In genomic region chr10:3893102-3893473, GRCh38 we compare ENCODE assay signal across 19 cellular contexts.
DNase-seq lines count a peak whose midpoint lies in the region; ATAC-seq, FAIRE-seq and TF ChIP-seq lines count a peak whose summit lies in the region.
"Had no signal": no experiment of that assay in that cellular context is flagged by ENCODE, and none has a peak within 500 bp of the region (broad histone marks: within the 10 kb centered on the region; RNA-seq: fewer than 3 reads in every experiment).

No MANE protein-coding gene starts in this region.

- no peak for DNase-seq in activated CD4-positive, alpha-beta T cell treated with anti-CD3 and anti-CD28 coated beads, Interleukin-2, amount 10 ng/mL, durations not matched to agents 24 days and 14 days
- DNase-seq in activated CD4-positive, alpha-beta T cell treated with anti-CD3 and anti-CD28 coated beads, Interleukin-2, amount 50 U/mL, for 48 hours = no peak
- DNase-seq in T-cell = no peak
- no peak for DNase-seq in effector memory CD8-positive, alpha-beta T cell
- DNase-seq in coronary artery (ENCODE audit: low spot score) = no peak
- no peak for DNase-seq in GM12892 (ENCODE audit: insufficient read length)
- DNase-seq: ACHN; activated CD4-positive, CD25-positive, alpha-beta regulatory T cell; Caco-2; colonic mucosa; MG63; NCI-H2081 treated with DMSO at 0.1 percent for 48 hours; NCI-H69; stimulated activated naive CD4-positive, alpha-beta T cell treated with Interleukin-2 at 50 U/mL for 16 hours; uterus had no signal

- H3K27ac ChIP-seq in skin epidermis (peak overlapping the region in 13 of 21 experiments; percentile 19 to 86 (median 55)), coronary artery (no peak overlapping the region)
- H3K27ac ChIP-seq: colonic mucosa, uterus had no signal

- H3K9me3 Mint-ChIP-seq in activated CD4-positive, alpha-beta T cell treated with anti-CD3 and anti-CD28 coated beads, Interleukin-2, amount 10 ng/mL, durations not matched to agents 24 days and 14 days = peaks cover 3% of the 10 kb centered on the region
- H3K9me3 Mint-ChIP-seq in T-cell = no peaks in the 10 kb centered on the region
- H3K9me3 Mint-ChIP-seq in effector memory CD8-positive, alpha-beta T cell = no peaks in the 10 kb centered on the region

- H3K4me3 Mint-ChIP-seq in activated CD4-positive, alpha-beta T cell treated with anti-CD3 and anti-CD28 coated beads, Interleukin-2, amount 10 ng/mL, durations not matched to agents 24 days and 14 days = no peak overlapping the region
- peak overlapping the region in 2 of 3 donors; percentile 29 to 55 for H3K4me3 Mint-ChIP-seq in T-cell
- peak overlapping the region; percentile 51 to 64 for H3K4me3 Mint-ChIP-seq in effector memory CD8-positive, alpha-beta T cell

- no peak for TF ChIP-seq CTCF in coronary artery (IDR thresholded peaks at IDR 0.05)

- peak overlapping the region; percentile 78 for H3K27ac Mint-ChIP-seq in activated CD4-positive, alpha-beta T cell treated with anti-CD3 and anti-CD28 coated beads, Interleukin-2, amount 10 ng/mL, durations not matched to agents 24 days and 14 days
- peak overlapping the region; percentile 82 to 92 for H3K27ac Mint-ChIP-seq in T-cell
- H3K27ac Mint-ChIP-seq in effector memory CD8-positive, alpha-beta T cell = peak overlapping the region; percentile 87 to 97

- no peak for FAIRE-seq in GM12892 (lab: Jason Lieb, UNC)
- FAIRE-seq: H1, islet of Langerhans had no signal

- intact Hi-C loops in activated CD4-positive, alpha-beta T cell treated with anti-CD3 and anti-CD28 coated beads, Interleukin-2, amount 10 ng/mL, durations not matched to agents 24 days and 14 days (cut with micrococcal nuclease) = no loop called here

- no peak overlapping the region for H3K4me3 ChIP-seq in skin epidermis
- no peak overlapping the region for H3K4me3 ChIP-seq in coronary artery
- H3K4me3 ChIP-seq: colonic mucosa, MG63, uterus had no signal

- CTCF ChIA-PET in T-cell (lab: Charles Lee) = interaction anchor here in 1 of 2 donors (0.9 to 1.3 kb wide), 3 partner anchors 18 to 109 kb away, joined by 3 read pairs; no protein-coding TSS in a partner anchor

- no peak for TF ChIP-seq POLR2A in GM12892 (IDR thresholded peaks at IDR 0.05; ENCODE audit: low read depth, low read length)

- ATAC-seq in T-cell (replicated peaks in 1 of 4) (no peak), HG02678 (IDR thresholded peaks at IDR 0.05; ENCODE audit: unreplicated experiment) (no peak)
- ATAC-seq in effector memory CD8-positive, alpha-beta T cell (replicated peaks) = no peak

- H3K4me1 Mint-ChIP-seq in activated CD4-positive, alpha-beta T cell treated with anti-CD3 and anti-CD28 coated beads, Interleukin-2, amount 10 ng/mL, durations not matched to agents 24 days and 14 days = peaks cover 34% of the 10 kb centered on the region
- H3K4me1 Mint-ChIP-seq in T-cell = peaks cover 15 to 51% (median 33%) of the 10 kb centered on the region in 3 donors
- H3K4me1 Mint-ChIP-seq in effector memory CD8-positive, alpha-beta T cell (ENCODE audit: low read depth in 2 of 2) = peaks cover 34 to 48% of the 10 kb centered on the region in 2 donors

- POLR2A ChIA-PET in T-cell (lab: Charles Lee) = interaction anchor here in 1 of 2 donors (0.5 to 3.6 kb wide), 10 partner anchors 18 to 139 kb away, joined by 3 to 32 read pairs (median 6); partner anchors contain the start of gene KLF6

- H3K36me3 Mint-ChIP-seq in activated CD4-positive, alpha-beta T cell treated with anti-CD3 and anti-CD28 coated beads, Interleukin-2, amount 10 ng/mL, durations not matched to agents 24 days and 14 days (ENCODE audit: low read depth) = no peaks in the 10 kb centered on the region
- no peaks in the 10 kb centered on the region for H3K36me3 Mint-ChIP-seq in T-cell
- H3K36me3 Mint-ChIP-seq in effector memory CD8-positive, alpha-beta T cell (ENCODE audit: insufficient read depth) = peaks cover 16% of the 10 kb centered on the region

- H3K27me3 Mint-ChIP-seq in activated CD4-positive, alpha-beta T cell treated with anti-CD3 and anti-CD28 coated beads, Interleukin-2, amount 10 ng/mL, durations not matched to agents 24 days and 14 days = no peaks in the 10 kb centered on the region
- H3K27me3 Mint-ChIP-seq in T-cell = no peaks in the 10 kb centered on the region
- no peaks in the 10 kb centered on the region for H3K27me3 Mint-ChIP-seq in effector memory CD8-positive, alpha-beta T cell

Comparison
In these comparisons a context has a peak if more than half of its experiments do, and no peak if none do; other contexts are left out.
1. H3K27ac ChIP-seq: peak in skin epidermis (13 of 21); none in coronary artery (0 of 2).
2. Peak in every context shown above with its lines, with median percentiles within 50 percentile points of each other: H3K27ac Mint-ChIP-seq.